In the genomic region with DNA sequence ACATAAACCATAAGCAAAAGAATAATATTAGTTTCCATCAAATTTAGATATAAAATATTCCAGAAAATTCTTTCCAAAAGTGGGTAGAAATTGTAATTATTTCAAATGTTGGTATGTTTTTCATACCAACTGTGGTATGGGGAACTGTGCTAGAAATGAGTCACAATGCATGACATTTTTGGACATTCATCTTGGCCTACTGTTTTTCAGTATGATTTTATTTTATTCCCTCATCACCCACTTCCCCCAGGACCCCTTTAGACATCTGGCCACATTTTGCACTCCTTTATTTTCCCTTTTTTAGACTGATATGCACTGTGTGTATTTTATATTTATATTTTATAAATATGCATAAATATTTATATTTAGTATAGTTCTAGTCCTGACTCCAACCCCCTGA, we compare ENCODE assay signal across 21 cellular contexts.
DNase-seq lines count a peak whose midpoint lies in the region; ATAC-seq lines count a peak whose summit lies in the region.
"Had no signal": no experiment of that assay in that cellular context is flagged by ENCODE, and none has a peak within 500 bp of the region (broad histone marks: within the 10 kb centered on the region; RNA-seq: fewer than 3 reads in every experiment).

No MANE protein-coding gene starts in this region.

- H3K27ac ChIP-seq in right cardiac atrium (ENCODE audit: low read length): no peak overlapping the region
- H3K27ac ChIP-seq: BLaER1, SJCRH30 had no signal

- intact Hi-C loops in right cardiac atrium (cut with DNase I): no loop called here

- H3K27ac Mint-ChIP-seq in activated T-cell treated with anti-CD3 and anti-CD28 coated beads, Interleukin-2, amount 50 U/mL, for 72 hours: peak overlapping the region; percentile 58
- H3K27ac Mint-ChIP-seq in T-helper 17 cell: peak overlapping the region; percentile 60
- peak overlapping the region; percentile 79 for H3K27ac Mint-ChIP-seq in activated naive CD8-positive, alpha-beta T cell treated with anti-CD3 and anti-CD28 coated beads, Interleukin-2, amount 10 ng/mL, durations not matched to agents 7 days and 5 days
- H3K27ac Mint-ChIP-seq in stimulated activated naive CD8-positive, alpha-beta T cell treated with anti-CD3 and anti-CD28 coated beads, Interleukin-15, Interleukin-2, amounts not matched to agents 100 ng/mL and 50 ng/mL, for 24 hours: peak overlapping the region; percentile 65
- H3K27ac Mint-ChIP-seq: CD8-positive, alpha-beta T cell; GM23338 had no signal

- no peaks in the 10 kb centered on the region for H3K9me3 Mint-ChIP-seq in activated T-cell treated with anti-CD3 and anti-CD28 coated beads, Interleukin-2, amount 50 U/mL, for 72 hours
- peaks cover 12% of the 10 kb centered on the region for H3K9me3 Mint-ChIP-seq in activated naive CD8-positive, alpha-beta T cell treated with anti-CD3 and anti-CD28 coated beads, Interleukin-2, amount 10 ng/mL, durations not matched to agents 7 days and 5 days
- H3K9me3 Mint-ChIP-seq in stimulated activated naive CD8-positive, alpha-beta T cell treated with anti-CD3 and anti-CD28 coated beads, Interleukin-15, Interleukin-2, amounts not matched to agents 100 ng/mL and 50 ng/mL, for 24 hours: no peaks in the 10 kb centered on the region
- H3K9me3 Mint-ChIP-seq: CD8-positive, alpha-beta T cell; GM23338 had no signal

- H3K4me1 Mint-ChIP-seq in activated T-cell treated with anti-CD3 and anti-CD28 coated beads, Interleukin-2, amount 50 U/mL, for 72 hours (ENCODE audit: low read depth): peaks cover 75% of the 10 kb centered on the region
- H3K4me1 Mint-ChIP-seq in T-helper 17 cell: peaks cover 10% of the 10 kb centered on the region
- peaks cover 52% of the 10 kb centered on the region for H3K4me1 Mint-ChIP-seq in activated naive CD8-positive, alpha-beta T cell treated with anti-CD3 and anti-CD28 coated beads, Interleukin-2, amount 10 ng/mL, durations not matched to agents 7 days and 5 days
- peaks cover 72% of the 10 kb centered on the region for H3K4me1 Mint-ChIP-seq in stimulated activated naive CD8-positive, alpha-beta T cell treated with anti-CD3 and anti-CD28 coated beads, Interleukin-15, Interleukin-2, amounts not matched to agents 100 ng/mL and 50 ng/mL, for 24 hours (ENCODE audit: low read depth)

- peaks cover 2% of the 10 kb centered on the region for H3K9me3 ChIP-seq in T-helper 17 cell (ENCODE audit: control insufficient read depth, low read length, poor library complexity, severe bottlenecking)
- H3K9me3 ChIP-seq in right cardiac atrium (ENCODE audit: control insufficient read depth, low read length): no peaks in the 10 kb centered on the region
- H3K9me3 ChIP-seq: BLaER1, SJCRH30 had no signal

- no peaks in the 10 kb centered on the region for H3K27me3 ChIP-seq in right cardiac atrium (ENCODE audit: control insufficient read depth, insufficient read depth)
- H3K27me3 ChIP-seq: BLaER1, SJCRH30 had no signal

- no peaks in the 10 kb centered on the region for H3K27me3 Mint-ChIP-seq in activated T-cell treated with anti-CD3 and anti-CD28 coated beads, Interleukin-2, amount 50 U/mL, for 72 hours (ENCODE audit: low read depth)
- no peaks in the 10 kb centered on the region for H3K27me3 Mint-ChIP-seq in T-helper 17 cell
- H3K27me3 Mint-ChIP-seq in activated naive CD8-positive, alpha-beta T cell treated with anti-CD3 and anti-CD28 coated beads, Interleukin-2, amount 10 ng/mL, durations not matched to agents 7 days and 5 days: no peaks in the 10 kb centered on the region
- H3K27me3 Mint-ChIP-seq in stimulated activated naive CD8-positive, alpha-beta T cell treated with anti-CD3 and anti-CD28 coated beads, Interleukin-15, Interleukin-2, amounts not matched to agents 100 ng/mL and 50 ng/mL, for 24 hours: no peaks in the 10 kb centered on the region

- DNase-seq in activated T-cell treated with anti-CD3 and anti-CD28 coated beads, Interleukin-2, amount 50 U/mL, for 72 hours: no peak
- no peak for DNase-seq in activated T-cell treated with anti-CD3 and anti-CD28 coated beads, Interleukin-2, amount 50 U/mL, for 48 hours
- DNase-seq in T-helper 17 cell (no peak), OCI-M2 (lab: John Stamatoyannopoulos, UW; ENCODE audit: unreplicated experiment) (no peak), right cardiac atrium (no peak)
- DNase-seq in activated naive CD8-positive, alpha-beta T cell treated with anti-CD3 and anti-CD28 coated beads, Interleukin-2, amount 10 ng/mL, durations not matched to agents 7 days and 5 days: no peak
- DNase-seq: Calu3; CD8-positive, alpha-beta T cell; EL; KG1; NCI-H1092 treated with DMSO at 0.1 percent for 48 hours; NCI-H146; NCI-H2029 treated with DMSO at 0.1 percent for 48 hours; NCI-H2171; NCI-H526; SJCRH30 had no signal

- no peak overlapping the region for H3K4me3 ChIP-seq in right cardiac atrium (ENCODE audit: low read length)
- H3K4me3 ChIP-seq: BLaER1, GM12878, GM23338, SJCRH30 had no signal

- H3K4me3 Mint-ChIP-seq in activated T-cell treated with anti-CD3 and anti-CD28 coated beads, Interleukin-2, amount 50 U/mL, for 72 hours: peak overlapping the region in 1 of 2 donors; percentile 36
- H3K4me3 Mint-ChIP-seq in T-helper 17 cell: no peak overlapping the region
- H3K4me3 Mint-ChIP-seq in activated naive CD8-positive, alpha-beta T cell treated with anti-CD3 and anti-CD28 coated beads, Interleukin-2, amount 10 ng/mL, durations not matched to agents 7 days and 5 days: peak overlapping the region; percentile 53
- no peak overlapping the region for H3K4me3 Mint-ChIP-seq in stimulated activated naive CD8-positive, alpha-beta T cell treated with anti-CD3 and anti-CD28 coated beads, Interleukin-15, Interleukin-2, amounts not matched to agents 100 ng/mL and 50 ng/mL, for 24 hours
- H3K4me3 Mint-ChIP-seq: CD8-positive, alpha-beta T cell; GM23338 had no signal

- peak; percentile 22 to 55 for ATAC-seq in activated T-cell treated with anti-CD3 and anti-CD28 coated beads, Interleukin-2, amount 50 U/mL, for 72 hours (replicated peaks in 1 of 2)
- ATAC-seq in T-helper 17 cell: no peak
- no peak for ATAC-seq in activated naive CD8-positive, alpha-beta T cell treated with anti-CD3 and anti-CD28 coated beads, Interleukin-2, amount 10 ng/mL, durations not matched to agents 7 days and 5 days (ENCODE audit: low read depth)
- no peak for ATAC-seq in right cardiac atrium
- ATAC-seq in HG02938 (IDR thresholded peaks at IDR 0.05; ENCODE audit: unreplicated experiment): no peak
- ATAC-seq: CD8-positive, alpha-beta T cell; GM12878 had no signal

- peaks cover 2 to 4% of the 10 kb centered on the region in 2 donors for H3K36me3 Mint-ChIP-seq in activated T-cell treated with anti-CD3 and anti-CD28 coated beads, Interleukin-2, amount 50 U/mL, for 72 hours (ENCODE audit: insufficient read depth in 2 of 2)
- peaks cover 2% of the 10 kb centered on the region for H3K36me3 Mint-ChIP-seq in T-helper 17 cell (ENCODE audit: low read depth)
- peaks cover 46% of the 10 kb centered on the region for H3K36me3 Mint-ChIP-seq in activated naive CD8-positive, alpha-beta T cell treated with anti-CD3 and anti-CD28 coated beads, Interleukin-2, amount 10 ng/mL, durations not matched to agents 7 days and 5 days
- no peaks in the 10 kb centered on the region for H3K36me3 Mint-ChIP-seq in stimulated activated naive CD8-positive, alpha-beta T cell treated with anti-CD3 and anti-CD28 coated beads, Interleukin-15, Interleukin-2, amounts not matched to agents 100 ng/mL and 50 ng/mL, for 24 hours (ENCODE audit: low read depth)
- H3K36me3 Mint-ChIP-seq: CD8-positive, alpha-beta T cell had no signal

- H3K4me1 ChIP-seq in right cardiac atrium (ENCODE audit: control insufficient read depth, insufficient read depth, low read length): no peaks in the 10 kb centered on the region
- H3K4me1 ChIP-seq: SJCRH30 had no signal

- POLR2A ChIA-PET in activated naive CD8-positive, alpha-beta T cell treated with anti-CD3 and anti-CD28 coated beads, Interleukin-2, amount 10 ng/mL, durations not matched to agents 7 days and 5 days (lab: Charles Lee): no interaction called here

Comparison
In these comparisons a context has a peak if more than half of its experiments do, and no peak if none do; other contexts are left out.
1. ATAC-seq: peak in activated T-cell treated with anti-CD3 and anti-CD28 coated beads, Interleukin-2, amount 50 U/mL, for 72 hours (2 of 2); none in T-helper 17 cell (single experiment), activated naive CD8-positive, alpha-beta T cell treated with anti-CD3 and anti-CD28 coated beads, Interleukin-2, amount 10 ng/mL, durations not matched to agents 7 days and 5 days (single experiment), right cardiac atrium (0 of 2) and HG02938 (single experiment).
2. Peak in every context shown above with its lines, with median percentiles within 50 percentile points of each other: H3K27ac Mint-ChIP-seq.